21 cellular contexts compared by ENCODE assay signal in genomic region chr13:43377149-43377548, GRCh38.
DNase-seq lines count a peak whose midpoint lies in the region; ATAC-seq, FAIRE-seq and TF ChIP-seq lines count a peak whose summit lies in the region.
"Had no signal": no experiment of that assay in that cellular context is flagged by ENCODE, and none has a peak within 500 bp of the region (broad histone marks: within the 10 kb centered on the region; RNA-seq: fewer than 3 reads in every experiment).

No MANE protein-coding gene starts in this region.

- H3K4me1 ChIP-seq in endothelial cell of umbilical vein (ENCODE audit: control insufficient read depth, extremely low read depth, insufficient read depth, low read length): peaks cover 20% of the 10 kb centered on the region

- TF ChIP-seq CTCF in endothelial cell of umbilical vein (IDR thresholded peaks at IDR 0.05; ENCODE audit: extremely low read depth in 1 of 2, insufficient read depth in 1 of 2, low read depth in 1 of 2, low read length in 2 of 2): no peak

- intact Hi-C loops in endothelial cell of umbilical vein (cut with micrococcal nuclease) (no loop called here), left ventricle myocardium superior (cut with micrococcal nuclease) (no loop called here)

- H4K20me1 ChIP-seq in endothelial cell of umbilical vein (replicated peaks; ENCODE audit: control insufficient read depth, extremely low read depth, insufficient read depth, low read length): no peaks in the 10 kb centered on the region

- no peak overlapping the region for H3K4me3 ChIP-seq in endothelial cell of umbilical vein (replicated peaks in 1 of 3; ENCODE audit: insufficient read depth in 1 of 3, low read depth in 1 of 3, low read length in 3 of 3)
- H3K4me3 ChIP-seq: thoracic aorta had no signal

- no peak overlapping the region for H2AFZ ChIP-seq in endothelial cell of umbilical vein (ENCODE audit: low read depth, low read length)

- H3K9ac ChIP-seq in endothelial cell of umbilical vein (replicated peaks; ENCODE audit: extremely low read depth, insufficient read depth, low read length): no peak overlapping the region

- no peaks in the 10 kb centered on the region for H3K79me2 ChIP-seq in endothelial cell of umbilical vein (ENCODE audit: control insufficient read depth, insufficient read depth, low read length)

- in situ Hi-C loops in G401 (cut with HindIII; ENCODE audit: low sequenced_read_pairs): no loop called here

- H3K27ac Mint-ChIP-seq in effector memory CD8-positive, alpha-beta T cell: no peak overlapping the region
- H3K27ac Mint-ChIP-seq: activated CD4-positive, alpha-beta T cell treated with anti-CD3 and anti-CD28 coated beads, Interleukin-2, amount 10 ng/mL, durations not matched to agents 7 days and 5 days; activated naive CD8-positive, alpha-beta T cell treated with anti-CD3 and anti-CD28 coated beads for 36 hours; CD8-positive, alpha-beta T cell; dendritic cell treated with granulocyte-macrophage colony-stimulating factor and Interleukin-4, amounts not matched to agents 40 ng/mL and 50 ng/mL, for 4 days; stimulated activated naive B cell treated with anti-CD40 and anti-IgM and Interleukin-4, amounts not matched to agents 10 μg/mL and 1 μg/mL and 100 μg/mL, for 72 hours; T-helper 17 cell had no signal

- no peaks in the 10 kb centered on the region for H3K36me3 ChIP-seq in endothelial cell of umbilical vein (ENCODE audit: control insufficient read depth in 2 of 2, extremely low read depth in 1 of 2, insufficient read depth in 2 of 2, low read length in 2 of 2)
- H3K36me3 ChIP-seq: thoracic aorta had no signal

- no TSS peak for BruUV-seq in endothelial cell of umbilical vein (replicated peaks; lab: Mats Ljungman, UMichigan)

- no peak overlapping the region for H3K4me2 ChIP-seq in endothelial cell of umbilical vein (ENCODE audit: insufficient read depth, low read length)

- H3K9me3 Mint-ChIP-seq in effector memory CD8-positive, alpha-beta T cell: no peaks in the 10 kb centered on the region

- peaks cover 0 to 2% of the 10 kb centered on the region in 2 donors for H3K4me1 Mint-ChIP-seq in effector memory CD8-positive, alpha-beta T cell (ENCODE audit: low read depth in 2 of 2)
- H3K4me1 Mint-ChIP-seq: stimulated activated naive B cell treated with anti-CD40 and anti-IgM and Interleukin-4, amounts not matched to agents 10 μg/mL and 1 μg/mL and 100 μg/mL, for 72 hours had no signal

- ATAC-seq in left ventricle myocardium superior: peak; percentile 63
- no peak for ATAC-seq in GM21576 (IDR thresholded peaks at IDR 0.05; ENCODE audit: unreplicated experiment)
- ATAC-seq in effector memory CD8-positive, alpha-beta T cell (replicated peaks): no peak
- ATAC-seq: CD8-positive, alpha-beta T cell; HCT116; stimulated activated naive B cell treated with anti-CD40 and anti-IgM and Interleukin-4, amounts not matched to agents 10 μg/mL and 1 μg/mL and 100 μg/mL, for 72 hours; T-helper 17 cell had no signal

- CTCF ChIA-PET in endothelial cell of umbilical vein (lab: Charles Lee): no interaction called here

- FAIRE-seq in endothelial cell of umbilical vein (lab: Jason Lieb, UNC): no peak

- DNase-seq in G401 (ENCODE audit: low spot score) (peak; percentile 90), NCI-H446 treated with DMSO at 0.1 percent for 48 hours (lab: John Stamatoyannopoulos, UW) (peak; percentile 89), endothelial cell of umbilical vein (ENCODE audit: low read depth, low spot score) (peak; percentile 26), left ventricle myocardium superior (peak; percentile 67)
- DNase-seq in activated naive CD4-positive, alpha-beta T cell treated with anti-CD3 and anti-CD28 coated beads, Interleukin-2, amount 50 U/mL, for 16 hours: no peak
- DNase-seq in effector memory CD8-positive, alpha-beta T cell: no peak
- DNase-seq: activated CD4-positive, alpha-beta T cell treated with anti-CD3 and anti-CD28 coated beads, Interleukin-2, amount 10 ng/mL, durations not matched to agents 7 days and 5 days; activated naive CD8-positive, alpha-beta T cell treated with anti-CD3 and anti-CD28 coated beads for 36 hours; CD8-positive, alpha-beta T cell; GDM1; mammary epithelial cell; MM.1S; NCI-H1436 treated with DMSO at 0.1 percent for 48 hours; stimulated activated CD4-positive, alpha-beta T cell treated with anti-CD3 and anti-CD28 coated beads, Interleukin-2, amount 100 ng/mL, for 48 hours; stimulated activated naive B cell treated with anti-CD40 and anti-IgM and Interleukin-4, amounts not matched to agents 10 μg/mL and 1 μg/mL and 100 μg/mL, for 72 hours; T-helper 17 cell had no signal

- no peaks in the 10 kb centered on the region for H3K9me3 ChIP-seq in endothelial cell of umbilical vein (replicated peaks; ENCODE audit: control insufficient read depth, insufficient read depth, low read length)
- H3K9me3 ChIP-seq: thoracic aorta had no signal

- peaks cover 51 to 54% of the 10 kb centered on the region in 2 donors for H3K27me3 Mint-ChIP-seq in effector memory CD8-positive, alpha-beta T cell

- no peak for TF ChIP-seq POLR2A in endothelial cell of umbilical vein (IDR thresholded peaks at IDR 0.05; ENCODE audit: low read depth, low read length)

- no peaks in the 10 kb centered on the region for H3K9me1 ChIP-seq in endothelial cell of umbilical vein (replicated peaks; ENCODE audit: control insufficient read depth, extremely low read depth, insufficient read depth, low read length)

- H3K4me3 Mint-ChIP-seq in effector memory CD8-positive, alpha-beta T cell: no peak overlapping the region
- H3K4me3 Mint-ChIP-seq: activated CD4-positive, alpha-beta T cell treated with anti-CD3 and anti-CD28 coated beads, Interleukin-2, amount 10 ng/mL, durations not matched to agents 7 days and 5 days; activated naive CD8-positive, alpha-beta T cell treated with anti-CD3 and anti-CD28 coated beads for 36 hours; CD8-positive, alpha-beta T cell; dendritic cell treated with granulocyte-macrophage colony-stimulating factor and Interleukin-4, amounts not matched to agents 40 ng/mL and 50 ng/mL, for 4 days; stimulated activated naive B cell treated with anti-CD40 and anti-IgM and Interleukin-4, amounts not matched to agents 10 μg/mL and 1 μg/mL and 100 μg/mL, for 72 hours; T-helper 17 cell had no signal

- H3K36me3 Mint-ChIP-seq in effector memory CD8-positive, alpha-beta T cell (ENCODE audit: insufficient read depth): peaks cover 2% of the 10 kb centered on the region
- H3K36me3 Mint-ChIP-seq: CD8-positive, alpha-beta T cell had no signal

- dilution Hi-C loops in endothelial cell of umbilical vein (cut with MboI; ENCODE audit: extremely low pct_ligation_motif_present, low sequenced_read_pairs): no loop called here

- H3K27me3 ChIP-seq in endothelial cell of umbilical vein (ENCODE audit: control insufficient read depth in 2 of 2, insufficient read depth in 2 of 2, low read length in 2 of 2): no peaks in the 10 kb centered on the region

- H3K27ac ChIP-seq in endothelial cell of umbilical vein (ENCODE audit: insufficient read depth, low read depth, low read length): no peak overlapping the region
- H3K27ac ChIP-seq: thoracic aorta, VCaP had no signal

- POLR2A ChIA-PET in endothelial cell of umbilical vein (lab: Charles Lee): no interaction called here

TF ChIP-seq in endothelial cell of umbilical vein, 7 proteins besides CTCF, POLR2A, EP300 and RAD21:
- TF ChIP-seq JUN (IDR thresholded peaks at IDR 0.05; ENCODE audit: borderline replicate concordance, insufficient read depth, insufficient read length, low read depth) (no peak), GATA2 (IDR thresholded peaks at IDR 0.05; ENCODE audit: insufficient read depth, insufficient read length, low read depth, low read length) (peak; percentile 50)

Comparison
In these comparisons a context has a peak if more than half of its experiments do, and no peak if none do; other contexts are left out.
1. DNase-seq: peak in G401 (single experiment), NCI-H446 treated with DMSO at 0.1 percent for 48 hours (single experiment), endothelial cell of umbilical vein (single experiment) and left ventricle myocardium superior (single experiment); none in activated naive CD4-positive, alpha-beta T cell treated with anti-CD3 and anti-CD28 coated beads, Interleukin-2, amount 50 U/mL, for 16 hours (single experiment) and effector memory CD8-positive, alpha-beta T cell (0 of 3).